ENCODE assay signal across 8 cellular contexts in genomic region chr2:130183500-130184373, GRCh38. TPM values are rescaled to one million over a fixed set of nuclear protein-coding genes. Genes with fewer than 3 reads are reported as not detected.
A peak's percentile ranks its signal among the peaks of the same experiment; 100 is the strongest.
DNase-seq lines count a peak whose midpoint lies in the region; ATAC-seq and TF ChIP-seq lines count a peak whose summit lies in the region.

No MANE protein-coding gene starts in this region.

- no peaks in the 10 kb centered on the region for H3K4me1 ChIP-seq in A673 (ENCODE audit: insufficient read depth, low read length, poor library complexity, severe bottlenecking)
- H3K4me1 ChIP-seq in HUES6 (ENCODE audit: control insufficient read depth, insufficient read depth, low read length): peaks cover 7% of the 10 kb centered on the region
- H3K4me1 ChIP-seq in body of pancreas: peaks cover 27% of the 10 kb centered on the region

- H3K9me3 Mint-ChIP-seq in memory B cell: no peaks in the 10 kb centered on the region

- CTCF ChIA-PET in A673 (lab: Charles Lee): no interaction called here

- H3K4me3 ChIP-seq in A673 (ENCODE audit: low read depth, low read length, poor library complexity, severe bottlenecking) (peak overlapping the region; percentile 93), HUES6 (ENCODE audit: low read depth, low read length) (peak overlapping the region; percentile 62; the same call in 1 of the 2 replicates), body of pancreas (no peak overlapping the region)

- POLR2A ChIA-PET in A673 (lab: Charles Lee; ENCODE audit: low non-redundant PET): no interaction called here

- intact Hi-C loops in A673 (cut with micrococcal nuclease; ENCODE audit: unreplicated experiment) (no loop called here), body of pancreas (cut with DNase I) (loop anchor here (5.0 kb wide), 1 partner anchor 159 kb away; the partner anchor contains the start of gene IMP4)

- peaks cover 4% of the 10 kb centered on the region for H3K4me1 Mint-ChIP-seq in memory B cell

- H3K4me3 Mint-ChIP-seq in memory B cell: peak overlapping the region; percentile 81

- no peaks in the 10 kb centered on the region for H3K27me3 ChIP-seq in A673 (replicated peaks; ENCODE audit: insufficient read depth, low read depth, low read length, poor library complexity)
- H3K27me3 ChIP-seq in HUES6 (ENCODE audit: control insufficient read depth, insufficient read depth, low read length): no peaks in the 10 kb centered on the region
- H3K27me3 ChIP-seq in body of pancreas: no peaks in the 10 kb centered on the region

- ATAC-seq in body of pancreas: no peak
- ATAC-seq in memory B cell (ENCODE audit: low read depth): no peak
- ATAC-seq in HG02852 (IDR thresholded peaks at IDR 0.05; ENCODE audit: unreplicated experiment): no peak
- no peak for ATAC-seq in GM18511 (IDR thresholded peaks at IDR 0.05; ENCODE audit: unreplicated experiment)

- no peaks in the 10 kb centered on the region for H3K9me3 ChIP-seq in A673 (ENCODE audit: low read depth, low read length, poor library complexity, severe bottlenecking)
- H3K9me3 ChIP-seq in HUES6 (ENCODE audit: control insufficient read depth, insufficient read depth, low read depth, low read length): no peaks in the 10 kb centered on the region
- no peaks in the 10 kb centered on the region for H3K9me3 ChIP-seq in body of pancreas

- peaks cover 10% of the 10 kb centered on the region for H3K36me3 ChIP-seq in A673 (ENCODE audit: insufficient read depth, low read length, poor library complexity, severe bottlenecking)
- H3K36me3 ChIP-seq in HUES6 (ENCODE audit: control insufficient read depth, insufficient read depth, low read length): peaks cover 17% of the 10 kb centered on the region
- H3K36me3 ChIP-seq in body of pancreas (replicated peaks in 1 of 2; ENCODE audit: insufficient read depth in 1 of 2, low read depth in 2 of 2): no peaks in the 10 kb centered on the region

- BruUV-seq in A673 (replicated peaks; lab: Mats Ljungman, UMichigan): no TSS peak

- peak overlapping the region; percentile 2 for H3K9ac ChIP-seq in HUES6 (ENCODE audit: low read length)

- TF ChIP-seq CTCF in A673 (conservative IDR thresholded peaks at IDR 0.05; ENCODE audit: low read depth, low read length): no peak
- TF ChIP-seq CTCF in body of pancreas (IDR thresholded peaks at IDR 0.05): no peak

- WGBS in body of pancreas, 2 donors: 68 to 78% methylated on average over 26 to 27 of the region's 27 CpGs

- peak overlapping the region; percentile 40 for H3K27ac Mint-ChIP-seq in memory B cell

- no peaks in the 10 kb centered on the region for H3K36me3 Mint-ChIP-seq in memory B cell

- peak overlapping the region; percentile 94 for H3K27ac ChIP-seq in A673 (ENCODE audit: low read depth, low read length, poor library complexity, severe bottlenecking)
- H3K27ac ChIP-seq in HUES6 (ENCODE audit: low read depth, low read length): no peak overlapping the region
- H3K27ac ChIP-seq in body of pancreas: no peak overlapping the region

- DNase-seq in A673 (ENCODE audit: low spot score) (peak; percentile 15), body of pancreas (peak in 3 of 4 donors; percentile 7 to 21 (median 19)), memory B cell (ENCODE audit: low spot score in 2 of 2) (no peak), NCI-H2029 treated with DMSO at 0.1 percent for 48 hours (lab: John Stamatoyannopoulos, UW) (no peak)
- no peak for DNase-seq in activated CD4-positive, alpha-beta T cell treated with anti-CD3 and anti-CD28 coated beads, Interleukin-2, amount 50 U/mL, for 4 hours

- TF ChIP-seq POLR2A in body of pancreas (IDR thresholded peaks at IDR 0.05): no peak

- no peaks in the 10 kb centered on the region for H3K27me3 Mint-ChIP-seq in memory B cell

RNA-seq across cellular contexts. Expression of gene MZT2B, which starts 1.7 kb away (rescaled TPM):
- total RNA-seq in A673 (2021) (341 and 379 TPM in 2 replicates), body of pancreas (100 to 1,000 TPM in 1 of 2 donors, 10 to 100 TPM in 1; 68.6 to 106 TPM)

RNA-seq across cellular contexts. Expression of gene SMPD4, which starts 2.3 kb away (rescaled TPM):
- 105 and 108 TPM in 2 replicates for total RNA-seq in A673 (2021)
- total RNA-seq in body of pancreas: 10 to 100 TPM; 25.4 to 33.3 TPM

RNA-seq across cellular contexts. Expression of gene TUBA3E, which starts 14.5 kb away (rescaled TPM):
- total RNA-seq in A673 (2021) (not detected in 2 replicates), body of pancreas (not detected)

RNA-seq across cellular contexts. Expression of gene CCDC74B, which starts 38.8 kb away (rescaled TPM):
- total RNA-seq in A673 (2021) (3.8 and 6.3 TPM in 2 replicates), body of pancreas (1 to 10 TPM in 1 of 2 donors, under 1 TPM in 1; 0.99 to 1.0 TPM)

RNA-seq across cellular contexts. Expression of gene POTEF, which starts 54.7 kb away (rescaled TPM):
- total RNA-seq in A673 (2021) (not detected in 2 replicates), body of pancreas (not detected)

Comparison
In these comparisons a context has a peak if more than half of its experiments do, and no peak if none do; other contexts are left out.
1. DNase-seq: peak in A673 (single experiment) and body of pancreas (3 of 4); none in memory B cell (0 of 2), NCI-H2029 treated with DMSO at 0.1 percent for 48 hours (single experiment) and activated CD4-positive, alpha-beta T cell treated with anti-CD3 and anti-CD28 coated beads, Interleukin-2, amount 50 U/mL, for 4 hours (0 of 2).
2. H3K4me3 ChIP-seq: peak in A673 (single experiment) and HUES6 (single experiment); none in body of pancreas (0 of 2).